Comparison of ENCODE assay signal across 31 cellular contexts in genomic region chr3:44400771-44401170, GRCh38.
"Had no signal": no experiment of that assay in that cellular context is flagged by ENCODE, and none has a peak within 500 bp of the region (broad histone marks: within the 10 kb centered on the region; RNA-seq: fewer than 3 reads in every experiment).

No MANE protein-coding gene starts in this region.

- H3K4me1 Mint-ChIP-seq: activated CD4-positive, alpha-beta T cell treated with anti-CD3 and anti-CD28 coated beads for 36 hours; activated CD4-positive, alpha-beta T cell treated with anti-CD3 and anti-CD28 coated beads, Interleukin-2, amount 10 ng/mL, durations not matched to agents 7 days and 5 days; activated naive CD4-positive, alpha-beta T cell treated with anti-CD3 and anti-CD28 coated beads, Interleukin-2, amount 50 U/mL, for 24 hours; activated naive CD8-positive, alpha-beta T cell treated with anti-CD3 and anti-CD28 coated beads, Interleukin-2, amount 10 ng/mL, durations not matched to agents 7 days and 5 days had no signal

- H3K4me2 ChIP-seq: PC-9 had no signal

- H3K4me3 ChIP-seq: ascending aorta, breast epithelium, PC-9 had no signal

- H2AFZ ChIP-seq: PC-9 had no signal

- DNase-seq: activated CD4-positive, alpha-beta T cell treated with anti-CD3 and anti-CD28 coated beads for 36 hours; activated CD4-positive, alpha-beta T cell treated with anti-CD3 and anti-CD28 coated beads, Interleukin-2, amount 10 ng/mL, durations not matched to agents 7 days and 5 days; activated CD4-positive, alpha-beta T cell treated with anti-CD3 and anti-CD28 coated beads, Interleukin-2, amount 50 U/mL, for 48 hours; activated CD8-positive, alpha-beta T cell treated with anti-CD3 and anti-CD28 coated beads, Interleukin-2, amount 10 ng/mL, durations not matched to agents 7 days and 5 days; activated gamma-delta T cell; activated naive CD4-positive, alpha-beta T cell treated with Interleukin-2 at 50 U/mL for 16 hours; activated naive CD8-positive, alpha-beta T cell treated with anti-CD3 and anti-CD28 coated beads, Interleukin-2, amount 10 ng/mL, durations not matched to agents 7 days and 5 days; activated T-cell treated with anti-CD3 and anti-CD28 coated beads, Interleukin-2, amount 50 U/mL, for 24 hours; amygdala; caudate nucleus; cerebellar nuclear complex; Karpas-422; KBM-7; NCI-H1105; NCI-H1417 treated with DMSO at 0.1 percent for 48 hours; NCI-H1694; NCI-H1930; NCI-H2081 treated with DMSO at 0.1 percent for 48 hours; NCI-H226; NCI-H446 treated with DMSO at 0.1 percent for 48 hours; NCI-H524; NCI-H69; NK-92 treated with Interleukin-12 subunit alpha and Interleukin-12 subunit beta, amount 100 ng/mL, for 24 hours; PC-9; Right ventricle myocardium superior; T1000 had no signal

- ATAC-seq: activated CD4-positive, alpha-beta T cell treated with anti-CD3 and anti-CD28 coated beads for 36 hours; activated CD8-positive, alpha-beta T cell treated with anti-CD3 and anti-CD28 coated beads, Interleukin-2, amount 10 ng/mL, durations not matched to agents 7 days and 5 days had no signal

- H3K9me3 Mint-ChIP-seq: activated CD4-positive, alpha-beta T cell treated with anti-CD3 and anti-CD28 coated beads, Interleukin-2, amount 10 ng/mL, durations not matched to agents 7 days and 5 days; activated naive CD4-positive, alpha-beta T cell treated with anti-CD3 and anti-CD28 coated beads, Interleukin-2, amount 50 U/mL, for 24 hours; activated naive CD8-positive, alpha-beta T cell treated with anti-CD3 and anti-CD28 coated beads, Interleukin-2, amount 10 ng/mL, durations not matched to agents 7 days and 5 days; activated T-cell treated with anti-CD3 and anti-CD28 coated beads, Interleukin-2, amount 50 U/mL, for 24 hours; activated T-helper 2 cell treated with anti-CD3 and anti-CD28 coated beads, Interferon-gamma antibody, Interleukin-2, Interleukin-4, amounts not matched to agents 10 μg/mL and 5 μg/mL and 100 μg/mL, durations not matched to agents 14 hours and 24 hours and 36 hours had no signal

- H3K27me3 ChIP-seq: ascending aorta, breast epithelium had no signal

- H3K27ac Mint-ChIP-seq: activated CD4-positive, alpha-beta T cell treated with anti-CD3 and anti-CD28 coated beads for 36 hours; activated CD4-positive, alpha-beta T cell treated with anti-CD3 and anti-CD28 coated beads, Interleukin-2, amount 10 ng/mL, durations not matched to agents 7 days and 5 days; activated CD8-positive, alpha-beta T cell treated with anti-CD3 and anti-CD28 coated beads, Interleukin-2, amount 10 ng/mL, durations not matched to agents 7 days and 5 days; activated naive CD4-positive, alpha-beta T cell treated with anti-CD3 and anti-CD28 coated beads, Interleukin-2, amount 50 U/mL, for 24 hours; activated naive CD8-positive, alpha-beta T cell treated with anti-CD3 and anti-CD28 coated beads, Interleukin-2, amount 10 ng/mL, durations not matched to agents 7 days and 5 days; activated T-cell treated with anti-CD3 and anti-CD28 coated beads, Interleukin-2, amount 50 U/mL, for 24 hours; activated T-helper 2 cell treated with anti-CD3 and anti-CD28 coated beads, Interferon-gamma antibody, Interleukin-2, Interleukin-4, amounts not matched to agents 10 μg/mL and 5 μg/mL and 100 μg/mL, durations not matched to agents 14 hours and 24 hours and 36 hours had no signal

- H3K9me3 ChIP-seq: ascending aorta, breast epithelium had no signal

- H3K4me1 ChIP-seq: ascending aorta, breast epithelium had no signal

- H3K36me3 ChIP-seq: breast epithelium had no signal

- H3K27me3 Mint-ChIP-seq: activated CD4-positive, alpha-beta T cell treated with anti-CD3 and anti-CD28 coated beads for 36 hours; activated CD4-positive, alpha-beta T cell treated with anti-CD3 and anti-CD28 coated beads, Interleukin-2, amount 10 ng/mL, durations not matched to agents 7 days and 5 days; activated naive CD4-positive, alpha-beta T cell treated with anti-CD3 and anti-CD28 coated beads, Interleukin-2, amount 50 U/mL, for 24 hours; activated naive CD8-positive, alpha-beta T cell treated with anti-CD3 and anti-CD28 coated beads, Interleukin-2, amount 10 ng/mL, durations not matched to agents 7 days and 5 days; activated T-cell treated with anti-CD3 and anti-CD28 coated beads, Interleukin-2, amount 50 U/mL, for 24 hours had no signal

- H3K27ac ChIP-seq: ascending aorta, breast epithelium, PC-9, RWPE1 had no signal

- H3K4me3 Mint-ChIP-seq: activated CD4-positive, alpha-beta T cell treated with anti-CD3 and anti-CD28 coated beads for 36 hours; activated CD4-positive, alpha-beta T cell treated with anti-CD3 and anti-CD28 coated beads, Interleukin-2, amount 10 ng/mL, durations not matched to agents 7 days and 5 days; activated CD8-positive, alpha-beta T cell treated with anti-CD3 and anti-CD28 coated beads, Interleukin-2, amount 10 ng/mL, durations not matched to agents 7 days and 5 days; activated naive CD4-positive, alpha-beta T cell treated with anti-CD3 and anti-CD28 coated beads, Interleukin-2, amount 50 U/mL, for 24 hours; activated naive CD8-positive, alpha-beta T cell treated with anti-CD3 and anti-CD28 coated beads, Interleukin-2, amount 10 ng/mL, durations not matched to agents 7 days and 5 days; activated T-cell treated with anti-CD3 and anti-CD28 coated beads, Interleukin-2, amount 50 U/mL, for 24 hours had no signal
